In the genomic region with DNA sequence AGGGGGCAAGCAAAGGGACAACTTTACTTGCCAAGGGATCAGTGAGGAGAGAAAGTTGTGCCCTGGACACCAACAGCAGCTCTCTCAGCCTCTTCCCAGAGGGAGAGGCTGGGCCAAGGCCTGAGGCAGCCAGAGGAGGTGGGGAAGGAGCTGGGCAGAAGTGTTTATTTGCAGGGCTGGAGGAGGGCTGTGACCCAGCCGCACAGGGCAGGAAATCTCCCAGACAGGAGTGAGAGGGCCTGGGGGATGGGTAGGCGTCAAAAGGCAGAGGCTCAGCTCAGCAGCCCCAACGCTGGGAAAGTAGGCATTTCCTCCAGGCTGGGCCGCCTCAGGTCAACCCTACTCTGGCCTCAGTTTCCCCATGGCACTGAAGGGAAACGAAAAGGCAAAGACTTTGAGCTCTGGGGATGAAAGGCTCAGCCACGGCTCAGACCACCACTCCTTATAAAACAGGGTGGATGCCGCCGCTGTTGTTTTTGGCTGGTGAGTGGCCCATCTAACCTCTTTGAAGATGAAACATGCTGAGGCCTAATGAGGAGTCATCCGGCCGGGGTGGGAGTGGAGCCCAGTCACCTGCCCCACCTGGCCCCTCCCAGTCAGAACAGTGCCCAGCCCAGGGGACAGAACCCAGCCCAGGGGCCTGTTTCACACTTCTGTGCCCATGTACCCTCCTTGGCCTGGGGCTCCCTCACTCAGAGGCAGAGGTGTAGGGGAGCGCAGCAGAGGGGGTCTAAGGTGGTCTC, we compare ENCODE assay signal across 9 cellular contexts. TPM values are rescaled to one million over a fixed set of nuclear protein-coding genes. Genes with fewer than 3 reads are reported as not detected.
DNase-seq lines count a peak whose midpoint lies in the region; ATAC-seq and TF ChIP-seq lines count a peak whose summit lies in the region.
"Had no signal": no experiment of that assay in that cellular context is flagged by ENCODE, and none has a peak within 500 bp of the region (broad histone marks: within the 10 kb centered on the region; RNA-seq: fewer than 3 reads in every experiment).

No MANE protein-coding gene starts in this region.

- peak overlapping the region in 1 of 2 donors; percentile 77 for H3K27ac Mint-ChIP-seq in natural killer cell
- no peak overlapping the region for H3K27ac Mint-ChIP-seq in glutamatergic neuron (ENCODE audit: unreplicated experiment)

- DNase-seq in DMS153 treated with DMSO at 0.1 percent for 48 hours (lab: John Stamatoyannopoulos, UW; ENCODE audit: unreplicated experiment) = peak; percentile 47
- DNase-seq in NCI-H510A (lab: John Stamatoyannopoulos, UW) = peak; percentile 41
- DNase-seq in dorsolateral prefrontal cortex = no peak
- DNase-seq in natural killer cell = no peak
- no peak for DNase-seq in SW 1271 (lab: John Stamatoyannopoulos, UW)
- no peak for DNase-seq in SIG-M5 treated with dmso at 0.1 percent for 504 hours (lab: John Stamatoyannopoulos, UW; ENCODE audit: unreplicated experiment)
- DNase-seq in glutamatergic neuron = no peak
- DNase-seq: NCI-H345 had no signal

- H3K9me3 Mint-ChIP-seq in natural killer cell = no peaks in the 10 kb centered on the region
- H3K9me3 Mint-ChIP-seq in glutamatergic neuron (ENCODE audit: unreplicated experiment) = peaks cover 9% of the 10 kb centered on the region

- peaks cover 32 to 53% of the 10 kb centered on the region in 2 donors for H3K4me1 Mint-ChIP-seq in natural killer cell
- H3K4me1 Mint-ChIP-seq in glutamatergic neuron (ENCODE audit: low read depth, unreplicated experiment) = peaks cover 7% of the 10 kb centered on the region

- H3K27me3 Mint-ChIP-seq in natural killer cell (ENCODE audit: low read depth in 2 of 2) = no peaks in the 10 kb centered on the region
- H3K27me3 Mint-ChIP-seq in glutamatergic neuron (ENCODE audit: unreplicated experiment) = peaks cover 2% of the 10 kb centered on the region

- H3K4me3 Mint-ChIP-seq in natural killer cell (no peak overlapping the region), glutamatergic neuron (ENCODE audit: unreplicated experiment) (no peak overlapping the region)

- peak; percentile 72 to 88 (median 73) for ATAC-seq in natural killer cell
- ATAC-seq in HG03565 (IDR thresholded peaks at IDR 0.05; ENCODE audit: unreplicated experiment) = no peak

- no peaks in the 10 kb centered on the region for H3K36me3 Mint-ChIP-seq in natural killer cell
- H3K36me3 Mint-ChIP-seq in glutamatergic neuron (ENCODE audit: unreplicated experiment) = no peaks in the 10 kb centered on the region

- peak overlapping the region in 40 of 59 donors; percentile 8 to 93 (median 48) for H3K27ac ChIP-seq in dorsolateral prefrontal cortex

- TF ChIP-seq CTCF in dorsolateral prefrontal cortex (IDR thresholded peaks at IDR 0.05 in 54 of 56, conservative IDR thresholded peaks at IDR 0.05 in 2 of 56; ENCODE audit: low read depth in 1 of 56, partially characterized antibody in 56 of 56) (no peak), natural killer cell (IDR thresholded peaks at IDR 0.05) (no peak), glutamatergic neuron (IDR thresholded peaks at IDR 0.05; ENCODE audit: partially characterized antibody, unreplicated experiment) (no peak)

- H3K27me3 ChIP-seq in dorsolateral prefrontal cortex = no peaks in the 10 kb centered on the region

- intact Hi-C loops in dorsolateral prefrontal cortex (cut with DNase I) = no loop called here
- intact Hi-C loops in natural killer cell (cut with micrococcal nuclease) = no loop called here

- no peak overlapping the region for H3K4me3 ChIP-seq in dorsolateral prefrontal cortex

RNA-seq across cellular contexts. Expression of a gene that starts 21.9 kb away (rescaled TPM):
- total RNA-seq in dorsolateral prefrontal cortex (100 to 1,000 TPM in 4 of 120 experiments, 10 to 100 TPM in 116; 38.3 to 139 (median 61.8) TPM), natural killer cell (10 to 100 TPM; 51.8 to 78.1 (median 65.8) TPM), glutamatergic neuron (ENCODE audit: unreplicated experiment) (119 TPM)

RNA-seq across cellular contexts. Expression of a gene that starts 33.9 kb away (rescaled TPM):
- 10 to 100 TPM; 19.4 to 36.6 (median 29.4) TPM for total RNA-seq in dorsolateral prefrontal cortex
- 10 to 100 TPM; 15.5 to 22.3 (median 21.6) TPM for total RNA-seq in natural killer cell
- total RNA-seq in glutamatergic neuron (ENCODE audit: unreplicated experiment) = 25.7 TPM

RNA-seq across cellular contexts. Expression of a gene that starts 47.9 kb away (rescaled TPM):
- total RNA-seq in dorsolateral prefrontal cortex = 10 to 100 TPM in 63 of 120 experiments, 1 to 10 TPM in 57; 3.5 to 20.1 (median 10.2) TPM
- 10 to 100 TPM in 2 of 3 donors, 1 to 10 TPM in 1; 8.3 to 11.2 (median 10.1) TPM for total RNA-seq in natural killer cell
- 5.7 TPM for total RNA-seq in glutamatergic neuron (ENCODE audit: unreplicated experiment)

Comparison
In these comparisons a context has a peak if more than half of its experiments do, and no peak if none do; other contexts are left out.
1. DNase-seq: peak in DMS153 treated with DMSO at 0.1 percent for 48 hours (single experiment) and NCI-H510A (single experiment); none in dorsolateral prefrontal cortex (0 of 10), natural killer cell (single experiment), SW 1271 (0 of 2), SIG-M5 treated with dmso at 0.1 percent for 504 hours (single experiment) and glutamatergic neuron (single experiment).